ENCODE assay signal across 1 cellular context in the genomic region with DNA sequence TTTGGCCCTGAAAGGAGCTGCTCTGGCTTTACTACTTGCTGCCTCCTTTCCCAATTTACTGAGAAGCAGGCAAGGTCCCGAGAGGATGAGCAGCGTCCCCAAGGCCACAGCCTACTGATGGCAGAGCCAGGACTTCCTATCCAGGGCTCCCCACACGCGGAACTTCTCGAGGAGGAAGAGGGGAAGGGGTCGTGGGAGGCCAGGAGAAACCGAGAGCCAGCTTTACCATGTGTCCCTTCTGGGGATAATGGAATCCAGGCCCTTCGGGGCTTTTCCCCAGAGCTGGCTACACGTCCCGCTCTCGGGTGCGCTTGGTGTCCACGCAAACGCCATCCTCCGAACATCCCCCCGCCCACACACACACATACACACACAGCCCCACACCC.
TF ChIP-seq lines count a peak whose summit lies in the region.

No MANE protein-coding gene starts in this region.

TF ChIP-seq in GM12878, 131 proteins besides CTCF, POLR2A, EP300 and RAD21 (continued from another document):
- TF ChIP-seq, protein P1, sequence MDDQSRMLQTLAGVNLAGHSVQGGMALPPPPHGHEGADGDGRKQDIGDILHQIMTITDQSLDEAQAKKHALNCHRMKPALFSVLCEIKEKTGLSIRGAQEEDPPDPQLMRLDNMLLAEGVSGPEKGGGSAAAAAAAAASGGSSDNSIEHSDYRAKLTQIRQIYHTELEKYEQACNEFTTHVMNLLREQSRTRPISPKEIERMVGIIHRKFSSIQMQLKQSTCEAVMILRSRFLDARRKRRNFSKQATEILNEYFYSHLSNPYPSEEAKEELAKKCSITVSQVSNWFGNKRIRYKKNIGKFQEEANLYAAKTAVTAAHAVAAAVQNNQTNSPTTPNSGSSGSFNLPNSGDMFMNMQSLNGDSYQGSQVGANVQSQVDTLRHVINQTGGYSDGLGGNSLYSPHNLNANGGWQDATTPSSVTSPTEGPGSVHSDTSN (IDR thresholded peaks at IDR 0.05; ENCODE audit: insufficient replicate concordance, low read depth, low read length), result no peak
- TF ChIP-seq, protein P2, sequence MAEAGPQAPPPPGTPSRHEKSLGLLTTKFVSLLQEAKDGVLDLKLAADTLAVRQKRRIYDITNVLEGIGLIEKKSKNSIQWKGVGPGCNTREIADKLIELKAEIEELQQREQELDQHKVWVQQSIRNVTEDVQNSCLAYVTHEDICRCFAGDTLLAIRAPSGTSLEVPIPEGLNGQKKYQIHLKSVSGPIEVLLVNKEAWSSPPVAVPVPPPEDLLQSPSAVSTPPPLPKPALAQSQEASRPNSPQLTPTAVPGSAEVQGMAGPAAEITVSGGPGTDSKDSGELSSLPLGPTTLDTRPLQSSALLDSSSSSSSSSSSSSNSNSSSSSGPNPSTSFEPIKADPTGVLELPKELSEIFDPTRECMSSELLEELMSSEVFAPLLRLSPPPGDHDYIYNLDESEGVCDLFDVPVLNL (IDR thresholded peaks at IDR 0.05; ENCODE audit: low read depth, low read length), result no peak
- TF ChIP-seq, protein P3, sequence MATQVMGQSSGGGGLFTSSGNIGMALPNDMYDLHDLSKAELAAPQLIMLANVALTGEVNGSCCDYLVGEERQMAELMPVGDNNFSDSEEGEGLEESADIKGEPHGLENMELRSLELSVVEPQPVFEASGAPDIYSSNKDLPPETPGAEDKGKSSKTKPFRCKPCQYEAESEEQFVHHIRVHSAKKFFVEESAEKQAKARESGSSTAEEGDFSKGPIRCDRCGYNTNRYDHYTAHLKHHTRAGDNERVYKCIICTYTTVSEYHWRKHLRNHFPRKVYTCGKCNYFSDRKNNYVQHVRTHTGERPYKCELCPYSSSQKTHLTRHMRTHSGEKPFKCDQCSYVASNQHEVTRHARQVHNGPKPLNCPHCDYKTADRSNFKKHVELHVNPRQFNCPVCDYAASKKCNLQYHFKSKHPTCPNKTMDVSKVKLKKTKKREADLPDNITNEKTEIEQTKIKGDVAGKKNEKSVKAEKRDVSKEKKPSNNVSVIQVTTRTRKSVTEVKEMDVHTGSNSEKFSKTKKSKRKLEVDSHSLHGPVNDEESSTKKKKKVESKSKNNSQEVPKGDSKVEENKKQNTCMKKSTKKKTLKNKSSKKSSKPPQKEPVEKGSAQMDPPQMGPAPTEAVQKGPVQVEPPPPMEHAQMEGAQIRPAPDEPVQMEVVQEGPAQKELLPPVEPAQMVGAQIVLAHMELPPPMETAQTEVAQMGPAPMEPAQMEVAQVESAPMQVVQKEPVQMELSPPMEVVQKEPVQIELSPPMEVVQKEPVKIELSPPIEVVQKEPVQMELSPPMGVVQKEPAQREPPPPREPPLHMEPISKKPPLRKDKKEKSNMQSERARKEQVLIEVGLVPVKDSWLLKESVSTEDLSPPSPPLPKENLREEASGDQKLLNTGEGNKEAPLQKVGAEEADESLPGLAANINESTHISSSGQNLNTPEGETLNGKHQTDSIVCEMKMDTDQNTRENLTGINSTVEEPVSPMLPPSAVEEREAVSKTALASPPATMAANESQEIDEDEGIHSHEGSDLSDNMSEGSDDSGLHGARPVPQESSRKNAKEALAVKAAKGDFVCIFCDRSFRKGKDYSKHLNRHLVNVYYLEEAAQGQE (IDR thresholded peaks at IDR 0.05; ENCODE audit: low read depth, low read length), result no peak
- no peak for TF ChIP-seq EZH2 (IDR thresholded peaks at IDR 0.05; ENCODE audit: borderline replicate concordance, control insufficient read depth, low read depth, low read length)
- TF ChIP-seq CBX5 (IDR thresholded peaks at IDR 0.05; ENCODE audit: low read depth), result no peak
- no peak for TF ChIP-seq KLF5 (IDR thresholded peaks at IDR 0.05; ENCODE audit: partially characterized antibody)
- TF ChIP-seq NR2C2 (IDR thresholded peaks at IDR 0.05; ENCODE audit: borderline replicate concordance, control insufficient read depth, insufficient read length, low read depth), result no peak
- TF ChIP-seq MXI1 (IDR thresholded peaks at IDR 0.05; ENCODE audit: low read depth, low read length), result no peak
- no peak for TF ChIP-seq CEBPB (IDR thresholded peaks at IDR 0.05; ENCODE audit: borderline replicate concordance in 1 of 2, low read depth in 2 of 2, low read length in 2 of 2)
- TF ChIP-seq ATF7 (IDR thresholded peaks at IDR 0.05; ENCODE audit: low read depth), result no peak
- TF ChIP-seq, protein P4, sequence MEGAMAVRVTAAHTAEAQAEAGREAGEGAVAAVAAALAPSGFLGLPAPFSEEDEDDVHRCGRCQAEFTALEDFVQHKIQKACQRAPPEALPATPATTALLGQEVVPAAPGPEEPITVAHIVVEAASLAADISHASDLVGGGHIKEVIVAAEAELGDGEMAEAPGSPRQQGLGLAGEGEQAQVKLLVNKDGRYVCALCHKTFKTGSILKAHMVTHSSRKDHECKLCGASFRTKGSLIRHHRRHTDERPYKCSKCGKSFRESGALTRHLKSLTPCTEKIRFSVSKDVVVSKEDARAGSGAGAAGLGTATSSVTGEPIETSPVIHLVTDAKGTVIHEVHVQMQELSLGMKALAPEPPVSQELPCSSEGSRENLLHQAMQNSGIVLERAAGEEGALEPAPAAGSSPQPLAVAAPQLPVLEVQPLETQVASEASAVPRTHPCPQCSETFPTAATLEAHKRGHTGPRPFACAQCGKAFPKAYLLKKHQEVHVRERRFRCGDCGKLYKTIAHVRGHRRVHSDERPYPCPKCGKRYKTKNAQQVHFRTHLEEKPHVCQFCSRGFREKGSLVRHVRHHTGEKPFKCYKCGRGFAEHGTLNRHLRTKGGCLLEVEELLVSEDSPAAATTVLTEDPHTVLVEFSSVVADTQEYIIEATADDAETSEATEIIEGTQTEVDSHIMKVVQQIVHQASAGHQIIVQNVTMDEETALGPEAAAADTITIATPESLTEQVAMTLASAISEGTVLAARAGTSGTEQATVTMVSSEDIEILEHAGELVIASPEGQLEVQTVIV (IDR thresholded peaks at IDR 0.05; ENCODE audit: borderline replicate concordance, partially characterized antibody), result no peak
